Comparison of ENCODE assay signal across 24 cellular contexts in genomic region chr10:12081470-12081869, GRCh38. TPM values are rescaled to one million over a fixed set of nuclear protein-coding genes. Genes with fewer than 3 reads are reported as not detected.
DNase-seq lines count a peak whose midpoint lies in the region; ATAC-seq, FAIRE-seq and TF ChIP-seq lines count a peak whose summit lies in the region.
"Had no signal": no experiment of that assay in that cellular context is flagged by ENCODE, and none has a peak within 500 bp of the region (broad histone marks: within the 10 kb centered on the region; RNA-seq: fewer than 3 reads in every experiment).

No MANE protein-coding gene starts in this region.

- H3K4me1 ChIP-seq in HCT116 (ENCODE audit: control insufficient read depth in 1 of 2, insufficient read depth in 2 of 2, low read length in 2 of 2): peaks cover 13 to 16% of the 10 kb centered on the region in 2 experiments
- H3K4me1 ChIP-seq in astrocyte (ENCODE audit: insufficient read depth, low read length): peaks cover 9% of the 10 kb centered on the region
- H3K4me1 ChIP-seq in GM23248 (ENCODE audit: insufficient read depth): peaks cover 9% of the 10 kb centered on the region; the same call in 1 of the 2 replicates
- H3K4me1 ChIP-seq: BE2C, SJCRH30 had no signal

- H4K20me1 ChIP-seq in HCT116 (ENCODE audit: insufficient read depth) (no peaks in the 10 kb centered on the region), astrocyte (ENCODE audit: insufficient read depth, low read length) (no peaks in the 10 kb centered on the region), GM23248 (ENCODE audit: insufficient read depth) (no peaks in the 10 kb centered on the region)

- H3K4me3 ChIP-seq in HCT116 (replicated peaks in 1 of 2; ENCODE audit: low read depth in 1 of 2, low read length in 2 of 2) (no peak overlapping the region), astrocyte (ENCODE audit: insufficient read depth, low read depth, low read length) (no peak overlapping the region), GM23248 (no peak overlapping the region)
- H3K4me3 ChIP-seq: GM23338, SJCRH30 had no signal

- peaks cover 7% of the 10 kb centered on the region; the same call in 1 of the 2 replicates for H3F3A ChIP-seq in GM23248 (ENCODE audit: insufficient read depth)

- H3K9ac ChIP-seq in HCT116 (ENCODE audit: low read length) (peak overlapping the region; percentile 3; the same call in 1 of the 2 replicates), astrocyte (ENCODE audit: low read length) (peak overlapping the region; percentile 36), GM23248 (no peak overlapping the region)

- no peak for FAIRE-seq in astrocyte (lab: Jason Lieb, UNC)
- FAIRE-seq: HepG2 had no signal

- H3K27me3 ChIP-seq in HCT116 (ENCODE audit: insufficient read depth, low read length) (no peaks in the 10 kb centered on the region), astrocyte (ENCODE audit: insufficient read depth, low read length) (no peaks in the 10 kb centered on the region), GM23248 (replicated peaks; ENCODE audit: insufficient read depth) (no peaks in the 10 kb centered on the region)
- H3K27me3 ChIP-seq: BE2C, SJCRH30 had no signal

- DNase-seq in HCT116 (ENCODE audit: low read depth, low spot score): no peak
- no peak for DNase-seq in astrocyte (ENCODE audit: low read depth)
- DNase-seq in iPS-NIHi11 (ENCODE audit: low spot score): peak; percentile 11
- no peak for DNase-seq in stimulated activated naive B cell treated with anti-CD40 and anti-IgM and Interleukin-4, amounts not matched to agents 10 μg/mL and 1 μg/mL and 100 μg/mL, for 72 hours
- DNase-seq in GM23248: no peak
- no peak for DNase-seq in putamen (ENCODE audit: low spot score)
- no peak for DNase-seq in NCI-H1436 (lab: John Stamatoyannopoulos, UW)
- no peak for DNase-seq in substantia nigra (lab: John Stamatoyannopoulos, UW)
- DNase-seq: BE2C; CD8-positive, alpha-beta memory T cell; DND-41; Karpas-422; NCI-H1092; NCI-H1417 treated with DMSO at 0.1 percent for 48 hours; NCI-H187; NCI-H2171 treated with DMSO at 0.1 percent for 48 hours; NCI-H345; NCI-H510A treated with DMSO at 0.1 percent for 48 hours; NCI-H748 treated with DMSO at 0.1 percent for 48 hours; SJCRH30 had no signal

- peaks cover 5% of the 10 kb centered on the region for H3K4me1 Mint-ChIP-seq in astrocyte (ENCODE audit: low read depth, unreplicated experiment)
- H3K4me1 Mint-ChIP-seq in stimulated activated naive B cell treated with anti-CD40 and anti-IgM and Interleukin-4, amounts not matched to agents 10 μg/mL and 1 μg/mL and 100 μg/mL, for 72 hours: peaks cover 29 to 76% of the 10 kb centered on the region in 2 donors
- H3K4me1 Mint-ChIP-seq: CD8-positive, alpha-beta memory T cell; GM23338 had no signal

- in situ Hi-C loops in GM23248 (cut with MboI): no loop called here

- no peak overlapping the region for H3K4me3 Mint-ChIP-seq in astrocyte (ENCODE audit: unreplicated experiment)
- no peak overlapping the region for H3K4me3 Mint-ChIP-seq in stimulated activated naive B cell treated with anti-CD40 and anti-IgM and Interleukin-4, amounts not matched to agents 10 μg/mL and 1 μg/mL and 100 μg/mL, for 72 hours
- H3K4me3 Mint-ChIP-seq: CD14-positive monocyte; CD8-positive, alpha-beta memory T cell; GM23338 had no signal

- ATAC-seq in HCT116: peak; percentile 18; the same call in 1 of the 2 replicates
- no peak for ATAC-seq in stimulated activated naive B cell treated with anti-CD40 and anti-IgM and Interleukin-4, amounts not matched to agents 10 μg/mL and 1 μg/mL and 100 μg/mL, for 72 hours (replicated peaks)
- ATAC-seq: GM23338, HepG2, Right ventricle myocardium inferior had no signal

- RAD21 ChIA-PET in HCT116 (lab: Charles Lee; ENCODE audit: low non-redundant PET in 1 of 2, low total read pairs in 2 of 2, uncharacterized antibody in 2 of 2, unreplicated experiment in 2 of 2): no interaction called here

- no peaks in the 10 kb centered on the region for H3K36me3 ChIP-seq in HCT116 (ENCODE audit: control insufficient read depth in 1 of 2, insufficient read depth in 2 of 2, low read length in 2 of 2)
- peaks cover 3% of the 10 kb centered on the region for H3K36me3 ChIP-seq in astrocyte (ENCODE audit: insufficient read depth, low read length)
- H3K36me3 ChIP-seq in GM23248 (ENCODE audit: low read depth): no peaks in the 10 kb centered on the region

- H3K27ac Mint-ChIP-seq in astrocyte (ENCODE audit: unreplicated experiment): no peak overlapping the region
- H3K27ac Mint-ChIP-seq in stimulated activated naive B cell treated with anti-CD40 and anti-IgM and Interleukin-4, amounts not matched to agents 10 μg/mL and 1 μg/mL and 100 μg/mL, for 72 hours: peak overlapping the region; percentile 14
- H3K27ac Mint-ChIP-seq: GM23338 had no signal

- H3K9me2 ChIP-seq in HCT116 (ENCODE audit: insufficient read depth) (no peaks in the 10 kb centered on the region), GM23248 (ENCODE audit: insufficient read depth) (no peaks in the 10 kb centered on the region)

- no TSS peak for BruUV-seq in HCT116 (replicated peaks; lab: Mats Ljungman, UMichigan)

- H3K79me2 ChIP-seq in HCT116 (ENCODE audit: insufficient read depth, low read length) (no peaks in the 10 kb centered on the region), astrocyte (ENCODE audit: insufficient read depth, low read length) (no peaks in the 10 kb centered on the region), GM23248 (ENCODE audit: insufficient read depth) (no peaks in the 10 kb centered on the region)

- TF ChIP-seq CTCF in HCT116 (IDR thresholded peaks at IDR 0.05 in 2 of 3, conservative IDR thresholded peaks at IDR 0.05 in 1 of 3; ENCODE audit: borderline replicate concordance in 1 of 3, insufficient read depth in 1 of 3, low read depth in 2 of 3, low read length in 2 of 3) (no peak), astrocyte (IDR thresholded peaks at IDR 0.05; ENCODE audit: insufficient read depth, low read depth, low read length) (no peak)

- TF ChIP-seq RAD21 in HCT116 (IDR thresholded peaks at IDR 0.05; ENCODE audit: low read depth): no peak

- no peak for TF ChIP-seq POLR2A in HCT116 (IDR thresholded peaks at IDR 0.05; ENCODE audit: borderline replicate concordance, extremely low read depth, insufficient read depth, insufficient read length)

- H2AFZ ChIP-seq in HCT116 (ENCODE audit: low read depth, low read length, poor library complexity, severe bottlenecking) (no peak overlapping the region), astrocyte (ENCODE audit: low read depth, low read length) (no peak overlapping the region), GM23248 (no peak overlapping the region)
- H2AFZ ChIP-seq: GM23338 had no signal

- 86 to 90% methylated on average over 7 to 8 of the region's 8 CpGs for WGBS in GM23248 (ENCODE audit: low coverage in 1 of 2, low lambda C conversion rate in 2 of 2, missing lambda C conversion rate in 2 of 2), 2 experiments

- H3K4me2 ChIP-seq in HCT116 (ENCODE audit: low read length) (peak overlapping the region; percentile 42), astrocyte (ENCODE audit: low read length) (peak overlapping the region; percentile 39), GM23248 (ENCODE audit: unreplicated experiment) (no peak overlapping the region)
- H3K4me2 ChIP-seq: GM23338 had no signal

- H3K9me3 Mint-ChIP-seq in astrocyte (ENCODE audit: unreplicated experiment): no peaks in the 10 kb centered on the region
- no peaks in the 10 kb centered on the region for H3K9me3 Mint-ChIP-seq in stimulated activated naive B cell treated with anti-CD40 and anti-IgM and Interleukin-4, amounts not matched to agents 10 μg/mL and 1 μg/mL and 100 μg/mL, for 72 hours
- H3K9me3 Mint-ChIP-seq: CD8-positive, alpha-beta memory T cell; GM23338 had no signal

- H3K27me3 Mint-ChIP-seq in astrocyte (ENCODE audit: low read depth, unreplicated experiment): no peaks in the 10 kb centered on the region
- H3K27me3 Mint-ChIP-seq in stimulated activated naive B cell treated with anti-CD40 and anti-IgM and Interleukin-4, amounts not matched to agents 10 μg/mL and 1 μg/mL and 100 μg/mL, for 72 hours: no peaks in the 10 kb centered on the region

- CTCF ChIA-PET in HCT116 (lab: Charles Lee): no interaction called here

- intact Hi-C loops in HCT116 (cut with micrococcal nuclease): no loop called here

- H3K27ac ChIP-seq in HCT116 (ENCODE audit: low read depth, low read length) (peak overlapping the region; percentile 33), astrocyte (ENCODE audit: low read depth, low read length) (peak overlapping the region; percentile 52), GM23248 (no peak overlapping the region), substantia nigra (ENCODE audit: low read depth, low read length, poor library complexity, severe bottlenecking) (no peak overlapping the region)
- H3K27ac ChIP-seq: SJCRH30 had no signal

- H3K9me3 ChIP-seq in HCT116 (ENCODE audit: control insufficient read depth in 1 of 2, insufficient read depth in 1 of 2, low read depth in 1 of 2, low read length in 2 of 2) (no peaks in the 10 kb centered on the region), astrocyte (ENCODE audit: insufficient read depth, low read depth, low read length) (no peaks in the 10 kb centered on the region), GM23248 (ENCODE audit: low read depth) (no peaks in the 10 kb centered on the region)
- H3K9me3 ChIP-seq: BE2C, SJCRH30 had no signal

- POLR2A ChIA-PET in HCT116 (lab: Charles Lee): no interaction called here

- H3K36me3 Mint-ChIP-seq in astrocyte (ENCODE audit: low read depth, unreplicated experiment): peaks cover 4% of the 10 kb centered on the region
- peaks cover 41 to 46% of the 10 kb centered on the region in 2 donors for H3K36me3 Mint-ChIP-seq in stimulated activated naive B cell treated with anti-CD40 and anti-IgM and Interleukin-4, amounts not matched to agents 10 μg/mL and 1 μg/mL and 100 μg/mL, for 72 hours

TF ChIP-seq in HCT116, 20 proteins besides CTCF, POLR2A, EP300 and RAD21 (continues in another document):
- TF ChIP-seq SIN3A (IDR thresholded peaks at IDR 0.05; ENCODE audit: low read depth) (no peak), ELF1 (IDR thresholded peaks at IDR 0.05; ENCODE audit: borderline replicate concordance, low read depth) (no peak), JUND (IDR thresholded peaks at IDR 0.05) (no peak), CEBPB (IDR thresholded peaks at IDR 0.05; ENCODE audit: low read depth) (no peak)

RNA-seq across cellular contexts. Expression of gene DHTKD1, which starts 12.7 kb away (rescaled TPM):
- total RNA-seq in HCT116 (2021; ENCODE audit: unreplicated experiment) (20.6 TPM), astrocyte (19.5 TPM in 2 replicates)
- polyA plus RNA-seq in HCT116 (2012): 10.2 and 11.0 TPM in 2 replicates
- total RNA-seq in GM23248 (2014; rRNA removed; shearing (Covaris generic)): 8.2 and 9.2 TPM in 2 replicates
- 6.4 and 6.8 TPM in 2 replicates for polyA plus RNA-seq in GM23248 (2016; fragmentation: Nextera tagmentation; extraction: Ambion mirVana)

RNA-seq across cellular contexts. Expression of gene UPF2, which starts 38.9 kb away (rescaled TPM):
- total RNA-seq in HCT116 (2021; ENCODE audit: unreplicated experiment): 27.3 TPM
- polyA plus RNA-seq in HCT116 (2012): 9.7 and 12.2 TPM in 2 replicates
- total RNA-seq in astrocyte: 19.7 and 23.2 TPM in 2 replicates
- total RNA-seq in GM23248 (2014; rRNA removed; shearing (Covaris generic)): 10.2 and 14.1 TPM in 2 replicates
- 12.7 and 13.4 TPM in 2 replicates for polyA plus RNA-seq in GM23248 (2016; fragmentation: Nextera tagmentation; extraction: Ambion mirVana)

RNA-seq across cellular contexts. Expression of gene SEC61A2, which starts 48.0 kb away (rescaled TPM):
- total RNA-seq in HCT116 (2021; ENCODE audit: unreplicated experiment): 10.0 TPM
- 2.5 and 4.7 TPM in 2 replicates for polyA plus RNA-seq in HCT116 (2012)
- 14.3 and 17.6 TPM in 2 replicates for total RNA-seq in astrocyte
- total RNA-seq in GM23248 (2014; rRNA removed; shearing (Covaris generic)): 9.7 and 20.6 TPM in 2 replicates
- polyA plus RNA-seq in GM23248 (2016; fragmentation: Nextera tagmentation; extraction: Ambion mirVana): 6.9 and 7.7 TPM in 2 replicates

Comparison
In these comparisons a context has a peak if more than half of its experiments do, and no peak if none do; other contexts are left out.
1. H3K27ac ChIP-seq: peak in HCT116 (single experiment) and astrocyte (single experiment); none in GM23248 (single experiment) and substantia nigra (single experiment).